In genomic region chr1:33234131-33234530, GRCh38 we compare ENCODE assay signal across 16 cellular contexts. TPM values are rescaled to one million over a fixed set of nuclear protein-coding genes. Genes with fewer than 3 reads are reported as not detected.
DNase-seq lines count a peak whose midpoint lies in the region; ATAC-seq and TF ChIP-seq lines count a peak whose summit lies in the region.
"Had no signal": no experiment of that assay in that cellular context is flagged by ENCODE, and none has a peak within 500 bp of the region (broad histone marks: within the 10 kb centered on the region; RNA-seq: fewer than 3 reads in every experiment).

No MANE protein-coding gene starts in this region.

- DNase-seq in left ventricle myocardium inferior: no peak
- no peak for DNase-seq in left cardiac atrium
- DNase-seq in mammary epithelial cell: no peak
- DNase-seq in mesothelial cell of epicardium (ENCODE audit: low spot score in 2 of 2, unreplicated experiment in 2 of 2): peak in 1 of 2 experiments; percentile 2
- no peak for DNase-seq in occipital lobe (lab: John Stamatoyannopoulos, UW)
- no peak for DNase-seq in naive thymus-derived CD4-positive, alpha-beta T cell
- DNase-seq: GDM1; Karpas-422; NCI-H1417; NCI-H187 treated with DMSO at 0.1 percent for 48 hours; NCI-H69; NK-92 treated with Interleukin-12 subunit alpha and Interleukin-12 subunit beta, amount 100 ng/mL, for 24 hours had no signal

- H3K4me3 Mint-ChIP-seq in mesothelial cell of epicardium: no peak overlapping the region
- H3K4me3 Mint-ChIP-seq in naive thymus-derived CD4-positive, alpha-beta T cell: no peak overlapping the region

- in situ Hi-C loops in mammary epithelial cell (cut with MboI; ENCODE audit: low sequenced_read_pairs in 2 of 2): no loop called here

- no peaks in the 10 kb centered on the region for H3K9me3 ChIP-seq in left ventricle myocardium inferior (replicated peaks)
- no peaks in the 10 kb centered on the region for H3K9me3 ChIP-seq in mammary epithelial cell (replicated peaks; ENCODE audit: insufficient read depth, low read length)
- no peaks in the 10 kb centered on the region for H3K9me3 ChIP-seq in naive thymus-derived CD4-positive, alpha-beta T cell (ENCODE audit: control insufficient read depth in 2 of 3, low read length in 3 of 3)

- POLR2A ChIA-PET in naive thymus-derived CD4-positive, alpha-beta T cell (lab: Charles Lee): no interaction called here

- CTCF ChIA-PET in mammary epithelial cell (lab: Charles Lee; ENCODE audit: low non-redundant PET): no interaction called here
- CTCF ChIA-PET in naive thymus-derived CD4-positive, alpha-beta T cell (lab: Charles Lee): interaction anchor here (1.0 kb wide), 1 partner anchor 64 kb away, joined by 3 read pairs; no protein-coding TSS in a partner anchor

- no peak overlapping the region for H3K9ac ChIP-seq in mammary epithelial cell (ENCODE audit: insufficient read depth, low read length)

- no peak overlapping the region for H3K4me3 ChIP-seq in left ventricle myocardium inferior
- H3K4me3 ChIP-seq in mammary epithelial cell (replicated peaks in 1 of 3; ENCODE audit: insufficient read depth in 1 of 3, low read depth in 2 of 3, low read length in 3 of 3): no peak overlapping the region
- H3K4me3 ChIP-seq in naive thymus-derived CD4-positive, alpha-beta T cell (ENCODE audit: low read length): no peak overlapping the region
- H3K4me3 ChIP-seq: GM12878 had no signal

- peak overlapping the region; percentile 56 for H2AFZ ChIP-seq in mammary epithelial cell (ENCODE audit: low read depth, low read length)

- TF ChIP-seq CTCF in left ventricle myocardium inferior (IDR thresholded peaks at IDR 0.05; ENCODE audit: borderline replicate concordance): no peak
- TF ChIP-seq CTCF in mammary epithelial cell (conservative IDR thresholded peaks at IDR 0.05 in 1 of 2, IDR thresholded peaks at IDR 0.05 in 1 of 2; ENCODE audit: extremely low read depth in 1 of 2, insufficient read depth in 1 of 2, low read depth in 1 of 2, low read length in 2 of 2): no peak
- TF ChIP-seq CTCF in mesothelial cell of epicardium (IDR thresholded peaks at IDR 0.05; ENCODE audit: unreplicated experiment): no peak

- H3K4me1 Mint-ChIP-seq in mesothelial cell of epicardium: peaks cover 22% of the 10 kb centered on the region
- peaks cover 0 to 6% (median 6%) of the 10 kb centered on the region in 7 donors for H3K4me1 Mint-ChIP-seq in naive thymus-derived CD4-positive, alpha-beta T cell

- intact Hi-C loops in left ventricle myocardium inferior (cut with micrococcal nuclease) (no loop called here), left cardiac atrium (cut with DNase I) (no loop called here), mammary epithelial cell (cut with micrococcal nuclease) (no loop called here)
- intact Hi-C loops in naive thymus-derived CD4-positive, alpha-beta T cell (cut with micrococcal nuclease): no loop called here

- no peaks in the 10 kb centered on the region for H3K79me2 ChIP-seq in mammary epithelial cell (ENCODE audit: insufficient read depth, low read length)

- WGBS in mammary epithelial cell (ENCODE audit: low coverage, missing lambda C conversion rate): 40% methylated on average over 3 of the region's 4 CpGs

- no peaks in the 10 kb centered on the region for H3K27me3 Mint-ChIP-seq in mesothelial cell of epicardium (ENCODE audit: low read depth)
- H3K27me3 Mint-ChIP-seq in naive thymus-derived CD4-positive, alpha-beta T cell: peaks cover 0 to 7% (median 3%) of the 10 kb centered on the region in 5 donors

- H3K4me2 ChIP-seq in mammary epithelial cell (ENCODE audit: insufficient read depth, low read depth, low read length): no peak overlapping the region

- ATAC-seq in left cardiac atrium (no peak), HG03175 (IDR thresholded peaks at IDR 0.05; ENCODE audit: unreplicated experiment) (no peak), GM19023 (IDR thresholded peaks at IDR 0.05; ENCODE audit: unreplicated experiment) (no peak)
- ATAC-seq in naive thymus-derived CD4-positive, alpha-beta T cell: no peak
- ATAC-seq: GM12878 had no signal

- H3K9me3 Mint-ChIP-seq in mesothelial cell of epicardium: no peaks in the 10 kb centered on the region
- H3K9me3 Mint-ChIP-seq in naive thymus-derived CD4-positive, alpha-beta T cell: no peaks in the 10 kb centered on the region

- BruUV-seq in mammary epithelial cell (replicated peaks; lab: Mats Ljungman, UMichigan): no TSS peak

- H3K27ac Mint-ChIP-seq in mesothelial cell of epicardium: peak overlapping the region; percentile 51
- H3K27ac Mint-ChIP-seq in naive thymus-derived CD4-positive, alpha-beta T cell: no peak overlapping the region

- H3K27me3 ChIP-seq in left ventricle myocardium inferior (ENCODE audit: low read depth): no peaks in the 10 kb centered on the region
- H3K27me3 ChIP-seq in mammary epithelial cell (ENCODE audit: insufficient read depth, low read length): no peaks in the 10 kb centered on the region
- H3K27me3 ChIP-seq in naive thymus-derived CD4-positive, alpha-beta T cell (ENCODE audit: control insufficient read depth in 2 of 2, insufficient read depth in 2 of 2, low read length in 2 of 2): no peaks in the 10 kb centered on the region

- dilution Hi-C loops in mammary epithelial cell (cut with HindIII; ENCODE audit: low sequenced_read_pairs): no loop called here

- no peaks in the 10 kb centered on the region for H3K36me3 Mint-ChIP-seq in mesothelial cell of epicardium
- no peaks in the 10 kb centered on the region for H3K36me3 Mint-ChIP-seq in naive thymus-derived CD4-positive, alpha-beta T cell

- H3K4me1 ChIP-seq in left ventricle myocardium inferior (peaks cover 27% of the 10 kb centered on the region), mammary epithelial cell (ENCODE audit: insufficient read depth, low read length) (peaks cover 16% of the 10 kb centered on the region)
- H3K4me1 ChIP-seq in naive thymus-derived CD4-positive, alpha-beta T cell (ENCODE audit: control insufficient read depth in 2 of 2, insufficient read depth in 2 of 2, low read length in 2 of 2): no peaks in the 10 kb centered on the region

- H4K20me1 ChIP-seq in mammary epithelial cell (ENCODE audit: insufficient read depth, low read length): no peaks in the 10 kb centered on the region

- no peaks in the 10 kb centered on the region for H3K36me3 ChIP-seq in left ventricle myocardium inferior
- no peaks in the 10 kb centered on the region for H3K36me3 ChIP-seq in mammary epithelial cell (ENCODE audit: insufficient read depth, low read length)
- H3K36me3 ChIP-seq in naive thymus-derived CD4-positive, alpha-beta T cell (ENCODE audit: control insufficient read depth in 2 of 3, insufficient read depth in 3 of 3, low read length in 3 of 3): no peaks in the 10 kb centered on the region

- H3K27ac ChIP-seq in left ventricle myocardium inferior (replicated peaks) (peak overlapping the region; percentile 69), mammary epithelial cell (ENCODE audit: insufficient read depth, low read depth, low read length) (no peak overlapping the region)
- no peak overlapping the region for H3K27ac ChIP-seq in naive thymus-derived CD4-positive, alpha-beta T cell (ENCODE audit: low read depth, low read length)
- H3K27ac ChIP-seq: C4-2B had no signal

RNA-seq across cellular contexts. Expression of gene ZNF362, which starts 22.2 kb away (rescaled TPM):
- total RNA-seq in left ventricle myocardium inferior (32.4 TPM), left cardiac atrium (10 to 100 TPM; 29.5 to 29.8 TPM), mammary epithelial cell (10 to 100 TPM in 1 of 2 donors, 1 to 10 TPM in 1; 8.5 to 12.4 TPM), mesothelial cell of epicardium (112 to 114 TPM (median 113 TPM) in 3 replicates), occipital lobe (17.3 TPM)
- polyA plus RNA-seq in mammary epithelial cell: 5.3 TPM
- polyA minus RNA-seq in mammary epithelial cell: 5.8 TPM
- 10 to 100 TPM; 24.7 to 30.5 (median 27.0) TPM for total RNA-seq in naive thymus-derived CD4-positive, alpha-beta T cell
- 10 to 100 TPM; 17.2 to 30.0 TPM for polyA plus RNA-seq in naive thymus-derived CD4-positive, alpha-beta T cell

RNA-seq across cellular contexts. Expression of gene TRIM62, which starts 52.3 kb away (rescaled TPM):
- 2.3 TPM for total RNA-seq in left ventricle myocardium inferior
- total RNA-seq in left cardiac atrium: 1 to 10 TPM; 2.4 to 2.8 TPM
- 1 to 10 TPM; 4.2 to 5.6 TPM for total RNA-seq in mammary epithelial cell
- polyA plus RNA-seq in mammary epithelial cell: 2.9 TPM
- 4.0 TPM for polyA minus RNA-seq in mammary epithelial cell
- total RNA-seq in mesothelial cell of epicardium: 13.6 to 14.7 TPM (median 13.9 TPM) in 3 replicates
- 2.7 TPM for total RNA-seq in occipital lobe
- total RNA-seq in naive thymus-derived CD4-positive, alpha-beta T cell: 10 to 100 TPM; 13.2 to 24.2 (median 19.4) TPM
- polyA plus RNA-seq in naive thymus-derived CD4-positive, alpha-beta T cell: 1 to 10 TPM; 3.6 to 7.9 TPM
